In genomic region chr1:202802998-202803932, GRCh38 we compare ENCODE assay signal across 11 cellular contexts. TPM values are rescaled to one million over a fixed set of nuclear protein-coding genes. Genes with fewer than 3 reads are reported as not detected.
DNase-seq lines count a peak whose midpoint lies in the region; ATAC-seq and TF ChIP-seq lines count a peak whose summit lies in the region.
"Had no signal": no experiment of that assay in that cellular context is flagged by ENCODE, and none has a peak within 500 bp of the region (broad histone marks: within the 10 kb centered on the region; RNA-seq: fewer than 3 reads in every experiment).

No MANE protein-coding gene starts in this region.

- H3K4me3 ChIP-seq in adipocyte (ENCODE audit: low read length) (no peak overlapping the region), lung (no peak overlapping the region)

- no peak for TF ChIP-seq CTCF in lung (IDR thresholded peaks at IDR 0.05; ENCODE audit: control extremely low read depth, extremely low read depth)

- 64 to 71% methylated on average over 15 of the region's 15 CpGs for WGBS in lung, 2 donors

- peaks cover 3% of the 10 kb centered on the region for H3K36me3 ChIP-seq in adipocyte (ENCODE audit: control insufficient read depth, insufficient read depth, low read length, severe bottlenecking)
- H3K36me3 ChIP-seq in lung (ENCODE audit: control insufficient read depth in 2 of 2, insufficient read depth in 2 of 2, low read length in 2 of 2), result no peaks in the 10 kb centered on the region

- no peak overlapping the region for H3K27ac ChIP-seq in lung (ENCODE audit: low read depth in 1 of 2, low read length in 1 of 2)

- no peak for ATAC-seq in lung (ENCODE audit: insufficient read depth, low FRiP score)
- ATAC-seq in Right ventricle myocardium superior (ENCODE audit: poor library complexity), result no peak
- ATAC-seq in HG03025 (IDR thresholded peaks at IDR 0.05; ENCODE audit: low FRiP score, unreplicated experiment), result no peak
- ATAC-seq: naive thymus-derived CD4-positive, alpha-beta T cell had no signal

- peak overlapping the region; percentile 45 for H3K9ac ChIP-seq in adipocyte (ENCODE audit: low read length)

- intact Hi-C loops in Right ventricle myocardium superior (cut with DNase I), result no loop called here

- H3K4me1 ChIP-seq in adipocyte (ENCODE audit: control insufficient read depth, insufficient read depth, low read length), result peaks cover 37% of the 10 kb centered on the region
- peaks cover 2 to 14% of the 10 kb centered on the region in 2 donors for H3K4me1 ChIP-seq in lung (ENCODE audit: control insufficient read depth in 2 of 2, insufficient read depth in 2 of 2, low read length in 2 of 2)

- H3K27me3 ChIP-seq in adipocyte (replicated peaks; ENCODE audit: control insufficient read depth, insufficient read depth, low read length) (no peaks in the 10 kb centered on the region), lung (ENCODE audit: control insufficient read depth, insufficient read depth) (no peaks in the 10 kb centered on the region)

- in situ Hi-C loops in KBM-7 (cut with MboI; ENCODE audit: low pct_unique_long_range_greater_than_20kb, low sequenced_read_pairs), result no loop called here

- H3K9me3 ChIP-seq in adipocyte (ENCODE audit: control insufficient read depth, low read length), result no peaks in the 10 kb centered on the region
- H3K9me3 ChIP-seq in lung (ENCODE audit: control insufficient read depth in 2 of 2, insufficient read depth in 1 of 2, low read length in 1 of 2), result no peaks in the 10 kb centered on the region

- DNase-seq in EH (ENCODE audit: low read depth), result peak; percentile 77
- DNase-seq in KBM-7, result peak; percentile 39
- DNase-seq in adipocyte (ENCODE audit: low read depth), result peak; percentile 81
- DNase-seq in lung (ENCODE audit: low spot score), result peak; percentile 36
- no peak for DNase-seq in NOMO-1 treated with dmso at 0.1 percent for 144 hours (lab: John Stamatoyannopoulos, UW; ENCODE audit: unreplicated experiment)
- DNase-seq in Right ventricle myocardium superior, result no peak
- no peak for DNase-seq in HT-29 (ENCODE audit: low spot score)
- DNase-seq: activated effector memory CD4-positive, alpha-beta T cell treated with anti-CD3 and anti-CD28 coated beads, Interleukin-2, amount 50 U/mL, for 16 hours; naive thymus-derived CD4-positive, alpha-beta T cell; NCI-H1694 treated with DMSO at 0.1 percent for 48 hours had no signal

RNA-seq across cellular contexts. Expression of gene KDM5B, which starts 5.0 kb away (rescaled TPM):
- 100 to 1,000 TPM in 1 of 2 donors, 10 to 100 TPM in 1; 51.1 to 247 TPM for total RNA-seq in lung
- 10 to 100 TPM; 11.2 to 12.1 TPM for polyA plus RNA-seq in lung
- total RNA-seq in Right ventricle myocardium superior, result 11.9 TPM
- total RNA-seq in HT-29 (2014; rRNA removed; shearing (Covaris generic)), result 15.1 and 23.8 TPM in 2 replicates

RNA-seq across cellular contexts. Expression of gene PCAT6, which starts 7.5 kb away (rescaled TPM):
- total RNA-seq in lung, result 1 to 10 TPM in 1 of 2 donors, not detected in 1; 1.3 TPM
- 1 to 10 TPM in 1 of 2 donors, under 1 TPM in 1; 0.84 to 1.8 TPM for polyA plus RNA-seq in lung
- 1.0 TPM for total RNA-seq in Right ventricle myocardium superior
- total RNA-seq in HT-29 (2014; rRNA removed; shearing (Covaris generic)), result not detected in 2 replicates
- polyA plus RNA-seq: naive thymus-derived CD4-positive, alpha-beta T cell had no signal

Comparison
In these comparisons a context has a peak if more than half of its experiments do, and no peak if none do; other contexts are left out.
1. DNase-seq: peak in EH (single experiment), KBM-7 (single experiment), adipocyte (single experiment) and lung (single experiment); none in NOMO-1 treated with dmso at 0.1 percent for 144 hours (single experiment), Right ventricle myocardium superior (single experiment) and HT-29 (single experiment).